ENCODE assay signal across 8 cellular contexts in genomic region chr5:95846554-95847260, GRCh38. TPM values are rescaled to one million over a fixed set of nuclear protein-coding genes. Genes with fewer than 3 reads are reported as not detected.
A peak's percentile ranks its signal among the peaks of the same experiment; 100 is the strongest.
DNase-seq lines count a peak whose midpoint lies in the region; ATAC-seq, FAIRE-seq and TF ChIP-seq lines count a peak whose summit lies in the region.

No MANE protein-coding gene starts in this region.

- no peaks in the 10 kb centered on the region for H4K20me1 ChIP-seq in H1 (replicated peaks in 1 of 2; ENCODE audit: control insufficient read depth in 1 of 2, insufficient read depth in 2 of 2, low read length in 2 of 2)

- peaks cover 9 to 19% (median 12%) of the 10 kb centered on the region in 4 donors for H3K4me1 Mint-ChIP-seq in CD4-positive, CD25-positive, alpha-beta regulatory T cell

- H3K27me3 Mint-ChIP-seq in CD4-positive, CD25-positive, alpha-beta regulatory T cell, result peaks cover 14% of the 10 kb centered on the region

- no peak overlapping the region for H2BK20ac ChIP-seq in H1 (ENCODE audit: low read length)

- H2AFZ ChIP-seq in H1 (ENCODE audit: low read length), result peak overlapping the region; percentile 98

- no peak overlapping the region for H4K91ac ChIP-seq in H1 (replicated peaks; ENCODE audit: insufficient read length, low read length)

- no peak overlapping the region for H3K27ac Mint-ChIP-seq in CD4-positive, CD25-positive, alpha-beta regulatory T cell

- no peak overlapping the region for H3K56ac ChIP-seq in H1 (replicated peaks; ENCODE audit: insufficient read length, low read depth, low read length)

- H4K5ac ChIP-seq in H1 (ENCODE audit: insufficient read length, low read depth, low read length), result no peak overlapping the region

- H3K23ac ChIP-seq in H1 (ENCODE audit: insufficient read length), result no peak overlapping the region

- no peak overlapping the region for H2BK15ac ChIP-seq in H1 (ENCODE audit: low read length)

- no peaks in the 10 kb centered on the region for H3K79me2 ChIP-seq in H1 (ENCODE audit: control insufficient read depth in 1 of 2, insufficient read depth in 2 of 2, low read length in 2 of 2)

- H3K4me3 ChIP-seq in CD4-positive, CD25-positive, alpha-beta regulatory T cell (ENCODE audit: low read depth, low read length), result no peak overlapping the region
- H3K4me3 ChIP-seq in H1 (ENCODE audit: extremely low read depth in 1 of 4, insufficient read depth in 2 of 4, low read depth in 3 of 4, low read length in 4 of 4), result no peak overlapping the region

- H3K9me3 Mint-ChIP-seq in CD4-positive, CD25-positive, alpha-beta regulatory T cell, result no peaks in the 10 kb centered on the region

- CTCF ChIA-PET in H1 (lab: Charles Lee; ENCODE audit: partially characterized antibody), result interaction anchor here (0.6 to 5.7 kb wide), 32 partner anchors 9 to 521 kb away, joined by 3 to 120 read pairs (median 5); partner anchors contain the start of genes GLRX, GPR150, RFESD and RHOBTB3

- no peak overlapping the region for H4K8ac ChIP-seq in H1 (ENCODE audit: extremely low read depth, insufficient read depth, low read length)

- TF ChIP-seq CTCF in H1 (IDR thresholded peaks at IDR 0.05; ENCODE audit: control extremely low read depth in 1 of 3, insufficient read depth in 1 of 3, low read depth in 1 of 3, low read length in 3 of 3), result peak; percentile 20 to 92 (median 88)

- TF ChIP-seq EP300 in H1 (IDR thresholded peaks at IDR 0.05; ENCODE audit: borderline replicate concordance in 1 of 2, low read depth in 2 of 2, low read length in 2 of 2), result no peak

- H3K4ac ChIP-seq in H1 (replicated peaks; ENCODE audit: insufficient read length, low read depth, low read length), result no peak overlapping the region

- no peak overlapping the region for H3K4me3 Mint-ChIP-seq in CD4-positive, CD25-positive, alpha-beta regulatory T cell

- 83% methylated on average over 7 of the region's 7 CpGs; no CpG with 5 or more reads in 1 of the 2 experiments for WGBS in H1 (ENCODE audit: extremely low coverage in 1 of 2, insufficient coverage in 1 of 2, insufficient read length in 1 of 2, insufficient replicate concordance in 2 of 2, low coverage in 1 of 2, low lambda C conversion rate in 2 of 2, missing lambda C conversion rate in 1 of 2), 2 experiments

- TF ChIP-seq RAD21 in H1 (IDR thresholded peaks at IDR 0.05 in 1 of 2, conservative IDR thresholded peaks at IDR 0.05 in 1 of 2; ENCODE audit: low read depth in 2 of 2, low read length in 2 of 2), result peak; percentile 98

- no peaks in the 10 kb centered on the region for H3K36me3 ChIP-seq in CD4-positive, CD25-positive, alpha-beta regulatory T cell (ENCODE audit: control insufficient read depth, insufficient read depth, low read length)
- no peaks in the 10 kb centered on the region for H3K36me3 ChIP-seq in H1 (ENCODE audit: control insufficient read depth in 2 of 4, insufficient read depth in 4 of 4, low read length in 3 of 4)

- H3K4me2 ChIP-seq in H1 (ENCODE audit: insufficient read depth in 1 of 2, low read depth in 2 of 2, low read length in 2 of 2), result no peak overlapping the region

- POLR2A ChIA-PET in H1 (lab: Charles Lee; ENCODE audit: partially characterized antibody), result no interaction called here

- peak; percentile 80 to 82 for ATAC-seq in CD4-positive, CD25-positive, alpha-beta regulatory T cell (ENCODE audit: low read depth in 2 of 2)
- peak; percentile 80 for ATAC-seq in HG03469 (IDR thresholded peaks at IDR 0.05; ENCODE audit: unreplicated experiment)

- no peak overlapping the region for H3K9ac ChIP-seq in H1 (replicated peaks in 1 of 4; ENCODE audit: extremely low read depth in 1 of 4, low read depth in 3 of 4, low read length in 3 of 4)

- H2AK5ac ChIP-seq in H1 (ENCODE audit: low read depth, low read length), result no peak overlapping the region

- peaks cover 13% of the 10 kb centered on the region for H3K4me1 ChIP-seq in CD4-positive, CD25-positive, alpha-beta regulatory T cell (ENCODE audit: control insufficient read depth, insufficient read depth, low read length, poor library complexity, severe bottlenecking)
- H3K4me1 ChIP-seq in H1 (replicated peaks in 1 of 4; ENCODE audit: control insufficient read depth in 3 of 4, insufficient read depth in 4 of 4, low read length in 3 of 4), result no peaks in the 10 kb centered on the region

- no peak overlapping the region for H3K18ac ChIP-seq in H1 (ENCODE audit: extremely low read depth, low read length)

- H3K36me3 Mint-ChIP-seq in CD4-positive, CD25-positive, alpha-beta regulatory T cell, result no peaks in the 10 kb centered on the region

- no peak overlapping the region for H2BK5ac ChIP-seq in H1 (ENCODE audit: low read depth, low read length)

- no peak overlapping the region for H3K14ac ChIP-seq in H1 (ENCODE audit: insufficient read length)

- no peaks in the 10 kb centered on the region for H3K79me1 ChIP-seq in H1 (ENCODE audit: low read depth, low read length)

- TF ChIP-seq POLR2A in H1 (IDR thresholded peaks at IDR 0.05; ENCODE audit: control extremely low read depth in 1 of 2, low read depth in 2 of 2, low read length in 2 of 2), result no peak

- no peaks in the 10 kb centered on the region; the same call in 1 of the 2 replicates for H3K23me2 ChIP-seq in H1 (ENCODE audit: low read depth, low read length)

- H2BK12ac ChIP-seq in H1 (ENCODE audit: low read depth, low read length), result no peak overlapping the region

- H3K27me3 ChIP-seq in CD4-positive, CD25-positive, alpha-beta regulatory T cell (ENCODE audit: control insufficient read depth, insufficient read depth, low read length), result peaks cover 4% of the 10 kb centered on the region
- no peaks in the 10 kb centered on the region for H3K27me3 ChIP-seq in H1 (replicated peaks in 1 of 4; ENCODE audit: control insufficient read depth in 3 of 4, extremely low read depth in 1 of 4, insufficient read depth in 3 of 4, low read length in 3 of 4)

- no peaks in the 10 kb centered on the region for H3K9me3 ChIP-seq in CD4-positive, CD25-positive, alpha-beta regulatory T cell (ENCODE audit: control insufficient read depth in 2 of 2, low read length in 2 of 2)
- no peaks in the 10 kb centered on the region; a peak in 1 of 4 replicates for H3K9me3 ChIP-seq in H1 (ENCODE audit: insufficient read depth in 2 of 2, low read depth in 1 of 2, low read length in 1 of 2)

- H3K27ac ChIP-seq in CD4-positive, CD25-positive, alpha-beta regulatory T cell (ENCODE audit: insufficient read depth, low read length, poor library complexity, severe bottlenecking), result no peak overlapping the region
- H3K27ac ChIP-seq in H1 (ENCODE audit: low read depth, low read length), result no peak overlapping the region

- DNase-seq in CD4-positive, CD25-positive, alpha-beta regulatory T cell, result peak; percentile 47 to 79 (median 73)
- DNase-seq in GM19239 (ENCODE audit: insufficient read length, low spot score) (peak; percentile 73), NOMO-1 treated with DMSO at 0.1 percent for 48 hours (lab: John Stamatoyannopoulos, UW; ENCODE audit: unreplicated experiment) (peak; percentile 62), H1 (ENCODE audit: low read depth in 1 of 2, low spot score in 2 of 2) (peak in 1 of 2 experiments; percentile 71), middle frontal gyrus (ENCODE audit: extremely low spot score, low spot score) (peak; percentile 81), superior temporal gyrus (ENCODE audit: extremely low spot score) (peak; percentile 96)
- DNase-seq in activated CD8-positive, alpha-beta memory T cell treated with anti-CD3 and anti-CD28 coated beads for 1 hour (ENCODE audit: extremely low read depth in 1 of 2, low read depth in 1 of 2), result peak; percentile 44 to 49

- peak; percentile 82 for FAIRE-seq in GM19239 (lab: Jason Lieb, UNC)
- peak; percentile 36 for FAIRE-seq in H1 (lab: Jason Lieb, UNC)

- no peak overlapping the region for H2BK120ac ChIP-seq in H1 (replicated peaks; ENCODE audit: low read depth, low read length)

TF ChIP-seq in H1, 55 proteins besides CTCF, POLR2A, EP300 and RAD21 (continues in another document):
- no peak for TF ChIP-seq RBBP5 (IDR thresholded peaks at IDR 0.05; ENCODE audit: borderline replicate concordance, low read depth, low read length)
- TF ChIP-seq SIRT6 (IDR thresholded peaks at IDR 0.05; ENCODE audit: low read length), result no peak
- no peak for TF ChIP-seq CHD1 (IDR thresholded peaks at IDR 0.05; ENCODE audit: low read depth, low read length)
- TF ChIP-seq RFX5 (IDR thresholded peaks at IDR 0.05; ENCODE audit: borderline replicate concordance, low read depth, low read length), result no peak
- no peak for TF ChIP-seq CREB1 (IDR thresholded peaks at IDR 0.05)
- no peak for TF ChIP-seq SP2 (IDR thresholded peaks at IDR 0.05; ENCODE audit: low read length)
- TF ChIP-seq ATF2 (IDR thresholded peaks at IDR 0.05; ENCODE audit: low read length), result no peak
- no peak for TF ChIP-seq ATF3 (IDR thresholded peaks at IDR 0.05; ENCODE audit: insufficient read depth, low read depth, low read length)
- TF ChIP-seq GABPA (IDR thresholded peaks at IDR 0.05; ENCODE audit: borderline replicate concordance, insufficient read depth, low read length), result no peak

RNA-seq across cellular contexts. Expression of gene GLRX, which starts 24.2 kb away (rescaled TPM):
- 82.9 TPM for total RNA-seq in CD4-positive, CD25-positive, alpha-beta regulatory T cell
- 100 to 1,000 TPM; 319 to 399 (median 348) TPM for polyA plus RNA-seq in CD4-positive, CD25-positive, alpha-beta regulatory T cell
- total RNA-seq in H1 (2021; fragmentation: NEBNext Ultra II Directional; extraction: Animal tissue kit (Norgen Biotek cat#: 25700)), result 21.6 and 22.9 TPM in 2 replicates
- 13.2 and 31.2 TPM in 2 replicates for polyA plus RNA-seq in H1 (2011; rRNA removed)
- 49.0 TPM for polyA plus RNA-seq in H1 (2011; cell fraction: cytosol; rRNA removed)
- 23.8 TPM for polyA plus RNA-seq in H1 (2011; cell fraction: nucleus; rRNA removed)
- 47.6 to 52.5 TPM (median 49.8 TPM) in 4 replicates for polyA plus RNA-seq in H1 (2012, experiment 1 of 2)
- polyA plus RNA-seq in H1 (2012, experiment 2 of 2), result 6.8 TPM
- 21.4 TPM for polyA plus RNA-seq in H1 (2013, experiment 1 of 2)
- polyA plus RNA-seq in H1 (2013, experiment 2 of 2), result 21.3 TPM
- 23.9 and 28.2 TPM in 2 replicates for polyA minus RNA-seq in H1 (2011; rRNA and poly(A)+ RNA removed)
- polyA minus RNA-seq in H1 (2011; cell fraction: cytosol; rRNA and poly(A)+ RNA removed), result 8.4 TPM
- 34.3 TPM for polyA minus RNA-seq in H1 (2011; cell fraction: nucleus; rRNA and poly(A)+ RNA removed)
